ENCODE assay signal across 24 cellular contexts in genomic region chr13:95497307-95497943, GRCh38.
A peak's percentile ranks its signal among the peaks of the same experiment; 100 is the strongest.
DNase-seq lines count a peak whose midpoint lies in the region; ATAC-seq lines count a peak whose summit lies in the region.
"Had no signal": no experiment of that assay in that cellular context is flagged by ENCODE, and none has a peak within 500 bp of the region (broad histone marks: within the 10 kb centered on the region; RNA-seq: fewer than 3 reads in every experiment).

No MANE protein-coding gene starts in this region.

- DNase-seq in AML-193 (lab: John Stamatoyannopoulos, UW) (peak; percentile 72 to 80), MV-4-11 (lab: John Stamatoyannopoulos, UW) (peak; percentile 50), caudate nucleus (lab: John Stamatoyannopoulos, UW) (peak in 47 of 61 donors; percentile 4 to 82 (median 36)), hippocampal formation (lab: John Stamatoyannopoulos, UW) (peak; percentile 15 to 51)
- DNase-seq in effector CD4-positive, alpha-beta T cell = no peak
- DNase-seq in stimulated activated CD4-positive, alpha-beta T cell treated with anti-CD3 and anti-CD28 coated beads, Interleukin-2, amount 100 ng/mL, for 24 hours = no peak
- DNase-seq: activated CD4-positive, alpha-beta memory T cell treated with anti-CD3 and anti-CD28 coated beads, Interleukin-2, amount 10 ng/mL, durations not matched to agents 7 days and 5 days; amniotic stem cell; CD8-positive, alpha-beta T cell; cortex of kidney; DND-41; kidney glomerular epithelial cell; mucosa of descending colon; NCI-H1417; NCI-H2227 treated with DMSO at 0.1 percent for 48 hours; OCI-M1; small intestine; trophoblast cell had no signal

- no peak overlapping the region for H3K27ac ChIP-seq in caudate nucleus (ENCODE audit: low read depth, low read length)
- H3K27ac ChIP-seq: esophagus muscularis mucosa, SK-N-MC had no signal

- ATAC-seq in HG03565 (IDR thresholded peaks at IDR 0.05; ENCODE audit: unreplicated experiment) = no peak
- no peak for ATAC-seq in GM21723 (IDR thresholded peaks at IDR 0.05; ENCODE audit: unreplicated experiment)
- ATAC-seq: activated T-helper 17 cell treated with anti-CD3 and anti-CD28 coated beads, Interleukin-2, amount 50 U/mL, for 72 hours; CD8-positive, alpha-beta T cell; mucosa of descending colon; stimulated activated memory B cell treated with anti-CD40 and anti-IgM and Interleukin-4, amounts not matched to agents 10 μg/mL and 1 μg/mL and 100 μg/mL, for 72 hours had no signal

Comparison
In these comparisons a context has a peak if more than half of its experiments do, and no peak if none do; other contexts are left out.
1. DNase-seq: peak in AML-193 (2 of 2), MV-4-11 (single experiment), caudate nucleus (47 of 61) and hippocampal formation (2 of 2); none in effector CD4-positive, alpha-beta T cell (single experiment) and stimulated activated CD4-positive, alpha-beta T cell treated with anti-CD3 and anti-CD28 coated beads, Interleukin-2, amount 100 ng/mL, for 24 hours (0 of 2).